Comparison of ENCODE assay signal across 1 cellular context in genomic region chr19:18291590-18292459, GRCh38.
TF ChIP-seq lines count a peak whose summit lies in the region.

No MANE protein-coding gene starts in this region.

TF ChIP-seq in H1, 55 proteins besides CTCF, POLR2A, EP300 and RAD21:
- no peak for TF ChIP-seq KDM5A (IDR thresholded peaks at IDR 0.05; ENCODE audit: low read length)
- peak; percentile 52 for TF ChIP-seq KDM4A (IDR thresholded peaks at IDR 0.05; ENCODE audit: low read depth, low read length, severe bottlenecking)
- TF ChIP-seq USF2 (IDR thresholded peaks at IDR 0.05; ENCODE audit: low read length), result no peak
- TF ChIP-seq CREB1 (IDR thresholded peaks at IDR 0.05), result peak; percentile 68
- TF ChIP-seq POLR2AphosphoS5 (IDR thresholded peaks at IDR 0.05; ENCODE audit: low read depth, low read length), result 0 out of 2 replicates have a peak, but pooled peaks have one; percentile 27
- peak; percentile 95 for TF ChIP-seq TEAD4 (IDR thresholded peaks at IDR 0.05; ENCODE audit: low read depth, low read length)
- peak in 1 of 2 experiments; percentile 18; a peak in 2 of 4 replicates for TF ChIP-seq SIN3A (conservative IDR thresholded peaks at IDR 0.05 in 1 of 2, IDR thresholded peaks at IDR 0.05 in 1 of 2; ENCODE audit: low read depth in 1 of 2, low read length in 2 of 2)
- 0 out of 2 replicates have a peak, but pooled peaks have one; percentile 17 for TF ChIP-seq SP1 (IDR thresholded peaks at IDR 0.05; ENCODE audit: low read depth, low read length)
- peak; percentile 93 for TF ChIP-seq E2F6 (IDR thresholded peaks at IDR 0.05)
- no peak for TF ChIP-seq CTBP2 (IDR thresholded peaks at IDR 0.05; ENCODE audit: borderline replicate concordance, insufficient read depth, insufficient read length, low read length)
- no peak for TF ChIP-seq HDAC6 (IDR thresholded peaks at IDR 0.05; ENCODE audit: low read depth, low read length)
- peak; percentile 60; the same call in 1 of the 2 replicates for TF ChIP-seq MAX (IDR thresholded peaks at IDR 0.05)
- peak; percentile 77 for TF ChIP-seq EGR1 (IDR thresholded peaks at IDR 0.05; ENCODE audit: borderline replicate concordance, low read depth, low read length)
- TF ChIP-seq SP4 (IDR thresholded peaks at IDR 0.05; ENCODE audit: low read length), result no peak
- TF ChIP-seq TBP (IDR thresholded peaks at IDR 0.05; ENCODE audit: low read depth, low read length), result 0 out of 2 replicates have a peak, but pooled peaks have one; percentile 19
- peak; percentile 45; the same call in 1 of the 2 replicates for TF ChIP-seq PHF8 (conservative IDR thresholded peaks at IDR 0.05; ENCODE audit: low read depth, low read length)
TF ChIP-seq in H1: peak in this region for 11.
